Comparison of ENCODE assay signal across 13 cellular contexts in genomic region chrX:21944136-21944615, GRCh38. TPM values are rescaled to one million over a fixed set of nuclear protein-coding genes. Genes with fewer than 3 reads are reported as not detected.
DNase-seq lines count a peak whose midpoint lies in the region; ATAC-seq and TF ChIP-seq lines count a peak whose summit lies in the region.
"Had no signal": no experiment of that assay in that cellular context is flagged by ENCODE, and none has a peak within 500 bp of the region (broad histone marks: within the 10 kb centered on the region; RNA-seq: fewer than 3 reads in every experiment).

No MANE protein-coding gene starts in this region.

- H3K9me3 Mint-ChIP-seq in activated CD8-positive, alpha-beta memory T cell treated with anti-CD3 and anti-CD28 coated beads, Interleukin-2, amount 10 ng/mL, durations not matched to agents 7 days and 5 days (ENCODE audit: low read depth), result no peaks in the 10 kb centered on the region
- no peaks in the 10 kb centered on the region for H3K9me3 Mint-ChIP-seq in stimulated activated memory B cell treated with anti-CD40 and anti-IgM and Interleukin-4, amounts not matched to agents 10 μg/mL and 1 μg/mL and 100 μg/mL, for 72 hours

- peaks cover 17% of the 10 kb centered on the region for H3K36me3 Mint-ChIP-seq in activated CD8-positive, alpha-beta memory T cell treated with anti-CD3 and anti-CD28 coated beads, Interleukin-2, amount 10 ng/mL, durations not matched to agents 7 days and 5 days
- peaks cover 6% of the 10 kb centered on the region for H3K36me3 Mint-ChIP-seq in stimulated activated memory B cell treated with anti-CD40 and anti-IgM and Interleukin-4, amounts not matched to agents 10 μg/mL and 1 μg/mL and 100 μg/mL, for 72 hours

- no peak for TF ChIP-seq CTCF in fibroblast of the aortic adventitia (IDR thresholded peaks at IDR 0.05; ENCODE audit: insufficient read depth, low read length)

- H3K4me3 Mint-ChIP-seq in activated CD8-positive, alpha-beta memory T cell treated with anti-CD3 and anti-CD28 coated beads, Interleukin-2, amount 10 ng/mL, durations not matched to agents 7 days and 5 days, result peak overlapping the region; percentile 46
- H3K4me3 Mint-ChIP-seq in stimulated activated memory B cell treated with anti-CD40 and anti-IgM and Interleukin-4, amounts not matched to agents 10 μg/mL and 1 μg/mL and 100 μg/mL, for 72 hours, result no peak overlapping the region

- H3K4me3 ChIP-seq in SJSA1 (no peak overlapping the region), fibroblast of the aortic adventitia (ENCODE audit: low read depth, low read length) (peak overlapping the region; percentile 37)
- H3K4me3 ChIP-seq: pancreas, vagina had no signal

- DNase-seq in activated CD8-positive, alpha-beta memory T cell treated with anti-CD3 and anti-CD28 coated beads, Interleukin-2, amount 10 ng/mL, durations not matched to agents 7 days and 5 days, result no peak
- no peak for DNase-seq in activated CD8-positive, alpha-beta memory T cell treated with anti-CD3 and anti-CD28 coated beads for 24 hours
- DNase-seq in SJSA1 (ENCODE audit: low read depth in 1 of 2, low spot score in 2 of 2) (peak in 1 of 2 experiments; percentile 60), fibroblast of the aortic adventitia (ENCODE audit: low read depth) (peak; percentile 61), nucleus accumbens (lab: John Stamatoyannopoulos, UW) (no peak)
- no peak for DNase-seq in effector CD4-positive, alpha-beta T cell
- DNase-seq: activated CD4-positive, alpha-beta T cell treated with anti-CD3 and anti-CD28 coated beads for 48 hours; islet precursor cell; KG1; pancreas had no signal

- CTCF ChIA-PET in activated CD8-positive, alpha-beta memory T cell treated with anti-CD3 and anti-CD28 coated beads, Interleukin-2, amount 10 ng/mL, durations not matched to agents 7 days and 5 days (lab: Charles Lee), result interaction anchor here (0.9 kb wide), 1 partner anchor 41 kb away, joined by 3 read pairs; no protein-coding TSS in a partner anchor

- H3K27me3 ChIP-seq in SJSA1 (replicated peaks), result no peaks in the 10 kb centered on the region
- H3K27me3 ChIP-seq: pancreas, vagina had no signal

- peak overlapping the region; percentile 95 for H3K27ac ChIP-seq in SJSA1
- H3K27ac ChIP-seq: pancreas, vagina had no signal

- peaks cover 28% of the 10 kb centered on the region for H3K36me3 ChIP-seq in SJSA1
- H3K36me3 ChIP-seq: pancreas, vagina had no signal

- ATAC-seq in activated CD8-positive, alpha-beta memory T cell treated with anti-CD3 and anti-CD28 coated beads, Interleukin-2, amount 10 ng/mL, durations not matched to agents 7 days and 5 days, result no peak
- no peak for ATAC-seq in stimulated activated memory B cell treated with anti-CD40 and anti-IgM and Interleukin-4, amounts not matched to agents 10 μg/mL and 1 μg/mL and 100 μg/mL, for 72 hours
- no peak for ATAC-seq in GM18498 (IDR thresholded peaks at IDR 0.05; ENCODE audit: unreplicated experiment)
- ATAC-seq: pancreas had no signal

- H3K27ac Mint-ChIP-seq in activated CD8-positive, alpha-beta memory T cell treated with anti-CD3 and anti-CD28 coated beads, Interleukin-2, amount 10 ng/mL, durations not matched to agents 7 days and 5 days, result no peak overlapping the region
- H3K27ac Mint-ChIP-seq in stimulated activated memory B cell treated with anti-CD40 and anti-IgM and Interleukin-4, amounts not matched to agents 10 μg/mL and 1 μg/mL and 100 μg/mL, for 72 hours, result peak overlapping the region; percentile 63

- H3K27me3 Mint-ChIP-seq in activated CD8-positive, alpha-beta memory T cell treated with anti-CD3 and anti-CD28 coated beads, Interleukin-2, amount 10 ng/mL, durations not matched to agents 7 days and 5 days, result no peaks in the 10 kb centered on the region
- H3K27me3 Mint-ChIP-seq in stimulated activated memory B cell treated with anti-CD40 and anti-IgM and Interleukin-4, amounts not matched to agents 10 μg/mL and 1 μg/mL and 100 μg/mL, for 72 hours, result no peaks in the 10 kb centered on the region

- H3K4me1 ChIP-seq in SJSA1 (replicated peaks), result peaks cover 54% of the 10 kb centered on the region
- H3K4me1 ChIP-seq: pancreas had no signal

- H3K4me1 Mint-ChIP-seq in activated CD8-positive, alpha-beta memory T cell treated with anti-CD3 and anti-CD28 coated beads, Interleukin-2, amount 10 ng/mL, durations not matched to agents 7 days and 5 days, result peaks cover 45% of the 10 kb centered on the region
- peaks cover 35% of the 10 kb centered on the region for H3K4me1 Mint-ChIP-seq in stimulated activated memory B cell treated with anti-CD40 and anti-IgM and Interleukin-4, amounts not matched to agents 10 μg/mL and 1 μg/mL and 100 μg/mL, for 72 hours

- no peaks in the 10 kb centered on the region for H3K9me3 ChIP-seq in SJSA1 (replicated peaks)
- H3K9me3 ChIP-seq: pancreas, vagina had no signal

RNA-seq across cellular contexts. Expression of gene SMS, which starts 3.7 kb away (rescaled TPM):
- 10 to 100 TPM; 76.2 to 95.6 TPM for total RNA-seq in activated CD8-positive, alpha-beta memory T cell treated with anti-CD3 and anti-CD28 coated beads, Interleukin-2, amount 10 ng/mL, durations not matched to agents 7 days and 5 days
- 429 and 437 TPM in 2 replicates for total RNA-seq in SJSA1 (2014; rRNA removed; shearing (Covaris generic))
- 46.3 and 214 TPM in 2 replicates for total RNA-seq in fibroblast of the aortic adventitia (ENCODE audit: low replicate concordance)
